19 cellular contexts compared by ENCODE assay signal in genomic region chr1:115281143-115281542, GRCh38.
"Had no signal": no experiment of that assay in that cellular context is flagged by ENCODE, and none has a peak within 500 bp of the region (broad histone marks: within the 10 kb centered on the region; RNA-seq: fewer than 3 reads in every experiment).

No MANE protein-coding gene starts in this region.

- H3K4me1 ChIP-seq: left lung, psoas muscle, right lobe of liver had no signal

- H3K27me3 ChIP-seq: esophagus squamous epithelium, heart right ventricle, left lung, neutrophil, right lobe of liver, tibial artery, upper lobe of left lung had no signal

- ATAC-seq: effector memory CD8-positive, alpha-beta T cell; heart right ventricle; left lung; lower lobe of right lung; psoas muscle; right lobe of liver; stimulated activated effector memory CD8-positive, alpha-beta T cell treated with anti-CD3 and anti-CD28 coated beads, Interleukin-12 subunit alpha, Interleukin-12 subunit beta, amount 100 ng/mL, for 72 hours had no signal

- H3K4me3 ChIP-seq: esophagus squamous epithelium, heart right ventricle, left lung, lower lobe of right lung, psoas muscle, right lobe of liver, tibial artery, upper lobe of left lung had no signal

- H3K27ac ChIP-seq: epithelial cell of prostate, left lung, lower lobe of right lung, neutrophil, psoas muscle, right lobe of liver, tibial artery, upper lobe of left lung had no signal

- H3K36me3 ChIP-seq: esophagus squamous epithelium, left lung, lower lobe of right lung, neutrophil, right lobe of liver, upper lobe of left lung had no signal

- DNase-seq: effector memory CD8-positive, alpha-beta T cell; esophagus squamous epithelium; heart right ventricle; hypothalamus; islet precursor cell; left lung; lower lobe of right lung; naive B cell; nephron progenitor cell; psoas muscle; retina; right lobe of liver; stimulated activated CD4-positive, alpha-beta T cell treated with anti-CD3 and anti-CD28 coated beads, Interleukin-4, amount 100 ng/mL, for 1 hour; stimulated activated CD8-positive, alpha-beta memory T cell treated with anti-CD3 and anti-CD28 coated beads, Interleukin-4, amount 100 ng/mL, for 48 hours; tibial artery; upper lobe of left lung had no signal

- H3K9me3 ChIP-seq: neutrophil, right lobe of liver had no signal
